Comparison of ENCODE assay signal across 18 cellular contexts in the genomic region with DNA sequence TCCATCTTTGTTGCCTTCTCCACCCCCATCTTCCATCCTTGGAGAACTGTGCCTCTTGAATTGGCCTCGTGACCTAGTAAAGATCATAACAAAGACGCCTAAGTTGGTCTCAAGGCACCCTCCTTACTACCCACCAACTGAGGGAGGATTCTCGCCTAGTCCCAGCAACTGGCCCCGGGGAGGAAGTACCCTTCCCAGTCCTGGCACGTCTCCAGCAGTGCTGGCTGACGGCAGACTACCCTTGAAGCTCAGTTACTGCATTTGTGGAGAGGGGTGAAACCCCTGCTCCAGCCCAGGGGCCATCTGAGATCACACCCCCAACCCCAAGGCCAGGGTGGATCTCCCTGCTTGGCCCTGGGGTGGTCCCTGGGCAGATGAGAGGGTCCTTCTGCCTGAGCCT. TPM values are rescaled to one million over a fixed set of nuclear protein-coding genes. Genes with fewer than 3 reads are reported as not detected.
A peak's percentile ranks its signal among the peaks of the same experiment; 100 is the strongest.
DNase-seq lines count a peak whose midpoint lies in the region; ATAC-seq and TF ChIP-seq lines count a peak whose summit lies in the region.
"Had no signal": no experiment of that assay in that cellular context is flagged by ENCODE, and none has a peak within 500 bp of the region (broad histone marks: within the 10 kb centered on the region; RNA-seq: fewer than 3 reads in every experiment).

No MANE protein-coding gene starts in this region.

- peak overlapping the region; percentile 96 for H2AK5ac ChIP-seq in neuronal stem cell (ENCODE audit: low read depth, low read length)

- H4K91ac ChIP-seq in neuronal stem cell (ENCODE audit: low read depth, low read length, poor library complexity): peak overlapping the region; percentile 81

- peak overlapping the region; percentile 65 for H2AFZ ChIP-seq in neuronal stem cell (ENCODE audit: low read length)

- H3K27me3 ChIP-seq in left ventricle myocardium inferior (ENCODE audit: low read depth): peaks cover 12% of the 10 kb centered on the region
- no peaks in the 10 kb centered on the region for H3K27me3 ChIP-seq in neuronal stem cell (ENCODE audit: control insufficient read depth in 3 of 3, insufficient read depth in 3 of 3, low read depth in 1 of 3, low read length in 3 of 3)
- no peaks in the 10 kb centered on the region for H3K27me3 ChIP-seq in H7 (ENCODE audit: control insufficient read depth, insufficient read depth, low read length)
- peaks cover 0 to 25% (median 16%) of the 10 kb centered on the region in 3 donors for H3K27me3 ChIP-seq in sigmoid colon

- no peak for TF ChIP-seq POLR2A in sigmoid colon (IDR thresholded peaks at IDR 0.05)

- in situ Hi-C loops in SK-MEL-5 (cut with HindIII; ENCODE audit: low pct_unique_long_range_greater_than_20kb, low sequenced_read_pairs): no loop called here

- DNase-seq in left ventricle myocardium inferior (no peak), Right ventricle myocardium superior (no peak), SK-MEL-5 (ENCODE audit: low read depth, low spot score) (peak; percentile 24), neuronal stem cell (ENCODE audit: low spot score) (no peak), H7 (no peak), sigmoid colon (no peak), A172 (ENCODE audit: low spot score) (no peak)
- DNase-seq: AML-193; NCI-H187 treated with DMSO at 0.1 percent for 48 hours; NCI-H2171 treated with DMSO at 0.1 percent for 48 hours; NCI-H446 treated with DMSO at 0.1 percent for 48 hours; NK-92 treated with Interleukin-12 subunit alpha and Interleukin-12 subunit beta, amount 100 ng/mL, for 24 hours; SHP77 treated with DMSO at 0.1 percent for 48 hours had no signal

- peak overlapping the region; percentile 8 for H2BK12ac ChIP-seq in neuronal stem cell (ENCODE audit: low read length)

- peak overlapping the region; percentile 94 for H3K18ac ChIP-seq in neuronal stem cell (ENCODE audit: low read length)

- H3K9me3 ChIP-seq in left ventricle myocardium inferior (replicated peaks) (no peaks in the 10 kb centered on the region), neuronal stem cell (replicated peaks in 1 of 2; ENCODE audit: control insufficient read depth in 2 of 2, insufficient read depth in 1 of 2, low read depth in 1 of 2, low read length in 2 of 2) (no peaks in the 10 kb centered on the region), sigmoid colon (no peaks in the 10 kb centered on the region)
- H3K9me3 ChIP-seq: HAP-1 had no signal

- H2BK5ac ChIP-seq in neuronal stem cell (ENCODE audit: low read length): peak overlapping the region; percentile 97

- peak overlapping the region; percentile 59 for H2BK15ac ChIP-seq in neuronal stem cell (ENCODE audit: low read length)

- TF ChIP-seq CTCF in left ventricle myocardium inferior (IDR thresholded peaks at IDR 0.05; ENCODE audit: borderline replicate concordance) (no peak), sigmoid colon (IDR thresholded peaks at IDR 0.05) (no peak)

- H3K14ac ChIP-seq in neuronal stem cell (ENCODE audit: low read length): no peak overlapping the region

- peak overlapping the region; percentile 66 for H4K8ac ChIP-seq in neuronal stem cell (ENCODE audit: low read depth, low read length)

- H3K4me3 ChIP-seq in left ventricle myocardium inferior (peak overlapping the region; percentile 82), neuronal stem cell (ENCODE audit: low read length in 2 of 2) (peak overlapping the region in 1 of 2 donors; percentile 10), H7 (ENCODE audit: insufficient read depth, low read depth, low read length) (no peak overlapping the region), sigmoid colon (no peak overlapping the region)
- H3K4me3 ChIP-seq: HAP-1 had no signal

- TF ChIP-seq EP300 in sigmoid colon (IDR thresholded peaks at IDR 0.05): no peak

- no peak for ATAC-seq in Right ventricle myocardium superior (ENCODE audit: poor library complexity)

- H3K4me1 ChIP-seq in left ventricle myocardium inferior (peaks cover 69% of the 10 kb centered on the region), neuronal stem cell (ENCODE audit: control insufficient read depth in 2 of 2, insufficient read depth in 1 of 2, low read depth in 1 of 2, low read length in 2 of 2) (peaks cover 33 to 41% of the 10 kb centered on the region in 2 donors), sigmoid colon (peaks cover 0 to 21% (median 20%) of the 10 kb centered on the region in 4 donors)

- no peak overlapping the region for H3K9ac ChIP-seq in neuronal stem cell (ENCODE audit: low read depth, low read length, poor library complexity)

- H3K79me1 ChIP-seq in neuronal stem cell (ENCODE audit: low read depth, low read length): peaks cover 12% of the 10 kb centered on the region

- no peaks in the 10 kb centered on the region for H3K36me3 ChIP-seq in left ventricle myocardium inferior
- H3K36me3 ChIP-seq in neuronal stem cell (replicated peaks in 1 of 2; ENCODE audit: control insufficient read depth in 2 of 2, insufficient read depth in 2 of 2, low read length in 2 of 2): peaks cover 0 to 11% of the 10 kb centered on the region in 2 donors
- no peaks in the 10 kb centered on the region for H3K36me3 ChIP-seq in H7 (replicated peaks; ENCODE audit: control insufficient read depth, insufficient read depth, low read length)
- H3K36me3 ChIP-seq in sigmoid colon: no peaks in the 10 kb centered on the region
- H3K36me3 ChIP-seq: HAP-1 had no signal

- H3K23ac ChIP-seq in neuronal stem cell (ENCODE audit: low read depth, low read length, poor library complexity): no peak overlapping the region

- peak overlapping the region; percentile 67 for H2BK120ac ChIP-seq in neuronal stem cell (ENCODE audit: low read depth, low read length)

- H3K27ac ChIP-seq in left ventricle myocardium inferior (replicated peaks) (peak overlapping the region; percentile 93), cingulate gyrus (ENCODE audit: low read depth, low read length) (peak overlapping the region; percentile 35), neuronal stem cell (replicated peaks; ENCODE audit: low read length) (peak overlapping the region; percentile 88), sigmoid colon (no peak overlapping the region)

- H3K4me2 ChIP-seq in neuronal stem cell (ENCODE audit: insufficient read depth, low read length, poor library complexity, severe bottlenecking): peak overlapping the region; percentile 36

- H3K4ac ChIP-seq in neuronal stem cell (ENCODE audit: low read length): no peak overlapping the region

- no CpG with 5 or more reads among the region's 6 CpGs for whole genome bisulfite sequencing in neuronal stem cell (ENCODE audit: extremely low coverage in 2 of 2, insufficient read length in 2 of 2, insufficient replicate concordance in 1 of 2), 2 donors
- WGBS in sigmoid colon, 2 donors: 66 to 76% methylated on average over 6 of the region's 6 CpGs

- intact Hi-C loops in left ventricle myocardium inferior (cut with micrococcal nuclease) (no loop called here), Right ventricle myocardium superior (cut with DNase I) (no loop called here), sigmoid colon (cut with DNase I) (loop anchor here (5.0 kb wide), 2 partner anchors 94 to 151 kb away; a partner anchor contains a TSS)

RNA-seq across cellular contexts. Expression of a gene that starts 2.1 kb away (rescaled TPM):
- total RNA-seq in left ventricle myocardium inferior: 55.3 TPM
- total RNA-seq in Right ventricle myocardium superior: 52.3 TPM
- 23.5 and 24.0 TPM in 2 replicates for total RNA-seq in SK-MEL-5 (2014; rRNA removed; shearing (Covaris generic))
- 21.0 and 22.7 TPM in 2 replicates for polyA plus RNA-seq in SK-MEL-5 (2015; cell fraction: cytosol; rRNA removed)
- polyA plus RNA-seq in SK-MEL-5 (2015; cell fraction: nucleus; rRNA removed): 51.1 and 59.0 TPM in 2 replicates
- 23.2 TPM for polyA plus RNA-seq in neuronal stem cell (2013, experiment 1 of 2)
- polyA plus RNA-seq in neuronal stem cell (2013, experiment 2 of 2): 23.6 TPM
- 21.9 and 26.1 TPM in 2 replicates for total RNA-seq in H7 (2014; rRNA removed; shearing (Covaris generic))
- total RNA-seq in sigmoid colon: 10 to 100 TPM; 31.6 to 36.8 (median 32.6) TPM
- polyA plus RNA-seq in sigmoid colon: 10 to 100 TPM; 27.0 to 36.3 (median 28.0) TPM
- total RNA-seq in A172 (2014; rRNA removed; shearing (Covaris generic)): 20.1 TPM in 2 replicates

RNA-seq across cellular contexts. Expression of a gene that starts 16.1 kb away (rescaled TPM):
- total RNA-seq in left ventricle myocardium inferior (not detected), Right ventricle myocardium superior (not detected), sigmoid colon (not detected)
- not detected in 2 replicates for total RNA-seq in SK-MEL-5 (2014; rRNA removed; shearing (Covaris generic))
- polyA plus RNA-seq in SK-MEL-5 (2015; cell fraction: cytosol; rRNA removed): not detected in 2 replicates
- not detected in 2 replicates for polyA plus RNA-seq in SK-MEL-5 (2015; cell fraction: nucleus; rRNA removed)
- 1.4 TPM for polyA plus RNA-seq in neuronal stem cell (2013, experiment 1 of 2)
- polyA plus RNA-seq in neuronal stem cell (2013, experiment 2 of 2): 1.4 TPM
- total RNA-seq in H7 (2014; rRNA removed; shearing (Covaris generic)): 0.85 and 1.9 TPM in 2 replicates
- not detected for polyA plus RNA-seq in sigmoid colon
- total RNA-seq in A172 (2014; rRNA removed; shearing (Covaris generic)): not detected in 2 replicates
- total RNA-seq: HT-29, M059J had no signal
- polyA plus RNA-seq: CD14-positive monocyte had no signal

RNA-seq across cellular contexts. Expression of a gene that starts 53.4 kb away (rescaled TPM):
- total RNA-seq in left ventricle myocardium inferior (25.9 TPM), Right ventricle myocardium superior (20.8 TPM), sigmoid colon (10 to 100 TPM; 13.3 to 28.1 (median 21.2) TPM)
- total RNA-seq in SK-MEL-5 (2014; rRNA removed; shearing (Covaris generic)): 27.1 and 29.6 TPM in 2 replicates
- polyA plus RNA-seq in SK-MEL-5 (2015; cell fraction: cytosol; rRNA removed): 54.7 and 58.9 TPM in 2 replicates
- 104 and 110 TPM in 2 replicates for polyA plus RNA-seq in SK-MEL-5 (2015; cell fraction: nucleus; rRNA removed)
- polyA plus RNA-seq in neuronal stem cell (2013, experiment 1 of 2): 24.2 TPM
- polyA plus RNA-seq in neuronal stem cell (2013, experiment 2 of 2): 25.1 TPM
- 32.7 and 37.8 TPM in 2 replicates for total RNA-seq in H7 (2014; rRNA removed; shearing (Covaris generic))
- 10 to 100 TPM; 21.0 to 32.3 (median 24.7) TPM for polyA plus RNA-seq in sigmoid colon
- total RNA-seq in A172 (2014; rRNA removed; shearing (Covaris generic)): 14.9 and 16.1 TPM in 2 replicates

Comparison
In these comparisons a context has a peak if more than half of its experiments do, and no peak if none do; other contexts are left out.
1. H3K27ac ChIP-seq: peak in left ventricle myocardium inferior (single experiment), cingulate gyrus (single experiment) and neuronal stem cell (single experiment); none in sigmoid colon (0 of 4).